Comparison of ENCODE assay signal across 8 cellular contexts in genomic region chr1:108203582-108203981, GRCh38. TPM values are rescaled to one million over a fixed set of nuclear protein-coding genes. Genes with fewer than 3 reads are reported as not detected.
"Had no signal": no experiment of that assay in that cellular context is flagged by ENCODE, and none has a peak within 500 bp of the region (broad histone marks: within the 10 kb centered on the region; RNA-seq: fewer than 3 reads in every experiment).

No MANE protein-coding gene starts in this region.

RNA-seq across cellular contexts. Expression of gene NBPF4, which starts 40.3 kb away (rescaled TPM):
- total RNA-seq: activated B cell treated with CpG ODN at 0.5 μM for 24 hours; activated CD4-positive, alpha-beta memory T cell treated with anti-CD3 and anti-CD28 coated beads for 36 hours; activated CD4-positive, alpha-beta memory T cell treated with anti-CD3 and anti-CD28 coated beads, Interleukin-2, amount 10 ng/mL, durations not matched to agents 7 days and 5 days; activated CD4-positive, alpha-beta T cell treated with anti-CD3 and anti-CD28 coated beads, Interleukin-2, amount 10 ng/mL, durations not matched to agents 24 days and 14 days; activated CD8-positive, alpha-beta T cell treated with anti-CD3 and anti-CD28 coated beads for 36 hours; activated CD8-positive, alpha-beta T cell treated with anti-CD3 and anti-CD28 coated beads, Interleukin-2, amount 10 ng/mL, durations not matched to agents 7 days and 5 days; T-helper 17 cell; WTC11 had no signal
